In genomic region chr7:131530137-131530536, GRCh38 we compare ENCODE assay signal across 24 cellular contexts. TPM values are rescaled to one million over a fixed set of nuclear protein-coding genes. Genes with fewer than 3 reads are reported as not detected.
DNase-seq lines count a peak whose midpoint lies in the region; ATAC-seq and TF ChIP-seq lines count a peak whose summit lies in the region.
"Had no signal": no experiment of that assay in that cellular context is flagged by ENCODE, and none has a peak within 500 bp of the region (broad histone marks: within the 10 kb centered on the region; RNA-seq: fewer than 3 reads in every experiment).

No MANE protein-coding gene starts in this region.

- H3K23ac ChIP-seq in neuronal stem cell (ENCODE audit: low read depth, low read length, poor library complexity): no peak overlapping the region

- no peak overlapping the region for H2AK5ac ChIP-seq in neuronal stem cell (ENCODE audit: low read depth, low read length)

- no peak for ATAC-seq in left cardiac atrium
- ATAC-seq: HepG2, K562, PC-3 had no signal

- H2AFZ ChIP-seq in neuronal stem cell (ENCODE audit: low read length): no peak overlapping the region

- no peak overlapping the region for H3K14ac ChIP-seq in neuronal stem cell (ENCODE audit: low read length)

- H2BK15ac ChIP-seq in neuronal stem cell (ENCODE audit: low read length): no peak overlapping the region

- H3K9me3 ChIP-seq in endodermal cell (ENCODE audit: control insufficient read depth, low read length) (no peaks in the 10 kb centered on the region), neuronal stem cell (replicated peaks in 1 of 2; ENCODE audit: control insufficient read depth in 2 of 2, insufficient read depth in 1 of 2, low read depth in 1 of 2, low read length in 2 of 2) (peaks cover 0 to 1% of the 10 kb centered on the region in 2 donors), thyroid gland (no peaks in the 10 kb centered on the region)
- H3K9me3 ChIP-seq: SJSA1 had no signal

- H3K4me1 ChIP-seq in endodermal cell (ENCODE audit: control insufficient read depth, insufficient read depth, low read length): peaks cover 7% of the 10 kb centered on the region
- H3K4me1 ChIP-seq in neuronal stem cell (ENCODE audit: control insufficient read depth in 2 of 2, insufficient read depth in 1 of 2, low read depth in 1 of 2, low read length in 2 of 2): peaks cover 0 to 6% of the 10 kb centered on the region in 2 donors
- no peaks in the 10 kb centered on the region for H3K4me1 ChIP-seq in thyroid gland
- H3K4me1 ChIP-seq: SJSA1 had no signal

- peaks cover 51% of the 10 kb centered on the region for H3K36me3 Mint-ChIP-seq in endodermal cell (ENCODE audit: low read depth)

- no peak overlapping the region for H3K4me3 Mint-ChIP-seq in endodermal cell

- no peak overlapping the region for H4K8ac ChIP-seq in neuronal stem cell (ENCODE audit: low read depth, low read length)

- H3K4me2 ChIP-seq in neuronal stem cell (ENCODE audit: insufficient read depth, low read length, poor library complexity, severe bottlenecking): no peak overlapping the region

- H3K27me3 ChIP-seq in endodermal cell (ENCODE audit: control insufficient read depth, insufficient read depth, low read length, poor library complexity, severe bottlenecking) (no peaks in the 10 kb centered on the region), neuronal stem cell (ENCODE audit: control insufficient read depth in 3 of 3, insufficient read depth in 3 of 3, low read depth in 1 of 3, low read length in 3 of 3) (no peaks in the 10 kb centered on the region), thyroid gland (no peaks in the 10 kb centered on the region)
- H3K27me3 ChIP-seq: SJSA1 had no signal

- intact Hi-C loops in cardiac septum (cut with DNase I): no loop called here
- intact Hi-C loops in left cardiac atrium (cut with DNase I): no loop called here
- intact Hi-C loops in thyroid gland (cut with DNase I): no loop called here

- WGBS in endodermal cell (ENCODE audit: insufficient coverage in 1 of 2, insufficient read length in 1 of 2), 2 experiments: 87 to 92% methylated on average over 3 to 6 of the region's 6 CpGs
- no CpG with 5 or more reads among the region's 6 CpGs for WGBS in neuronal stem cell (ENCODE audit: extremely low coverage in 2 of 2, insufficient read length in 2 of 2, insufficient replicate concordance in 1 of 2), 2 donors
- WGBS in thyroid gland, 2 donors: 92 to 97% methylated on average over 5 of the region's 6 CpGs

- H3K4ac ChIP-seq in neuronal stem cell (ENCODE audit: low read length): no peak overlapping the region

- H3K36me3 ChIP-seq in endodermal cell (ENCODE audit: control insufficient read depth, insufficient read depth, low read length) (peaks cover 71% of the 10 kb centered on the region), neuronal stem cell (replicated peaks in 1 of 2; ENCODE audit: control insufficient read depth in 2 of 2, insufficient read depth in 2 of 2, low read length in 2 of 2) (peaks cover 0 to 17% of the 10 kb centered on the region in 2 donors), thyroid gland (no peaks in the 10 kb centered on the region)
- H3K36me3 ChIP-seq: SJSA1 had no signal

- no peak overlapping the region for H4K91ac ChIP-seq in neuronal stem cell (ENCODE audit: low read depth, low read length, poor library complexity)

- H3K9ac ChIP-seq in endodermal cell (ENCODE audit: extremely low read depth, low read length, poor library complexity, severe bottlenecking) (no peak overlapping the region), neuronal stem cell (ENCODE audit: low read depth, low read length, poor library complexity) (peak overlapping the region; percentile 30)

- H2BK5ac ChIP-seq in neuronal stem cell (ENCODE audit: low read length): no peak overlapping the region

- peak overlapping the region; percentile 8 for H3K18ac ChIP-seq in neuronal stem cell (ENCODE audit: low read length)

- H3K4me1 Mint-ChIP-seq in endodermal cell: peaks cover 24% of the 10 kb centered on the region

- TF ChIP-seq POLR2A in thyroid gland (IDR thresholded peaks at IDR 0.05): no peak

- H3K9me3 Mint-ChIP-seq in endodermal cell: no peaks in the 10 kb centered on the region

- no peak overlapping the region for H2BK12ac ChIP-seq in neuronal stem cell (ENCODE audit: low read length)

- peak; percentile 65 for DNase-seq in cardiac septum (ENCODE audit: low spot score)
- DNase-seq in left cardiac atrium: no peak
- no peak for DNase-seq in endodermal cell
- DNase-seq in neuronal stem cell (ENCODE audit: low spot score): no peak
- no peak for DNase-seq in Kasumi-1 (lab: John Stamatoyannopoulos, UW)
- DNase-seq in thyroid gland: no peak
- DNase-seq in stimulated activated CD4-positive, alpha-beta T cell treated with anti-CD3 and anti-CD28 coated beads, Interleukin-2, amount 100 ng/mL, for 48 hours: no peak
- DNase-seq: 8988T, ACHN, Calu3, DMS79 treated with DMSO at 0.1 percent for 48 hours, GF-D8, H7, MV-4-11, NCI-H1105 treated with DMSO at 0.1 percent for 48 hours, NCI-H146, NCI-H1930, NCI-H2107, NCI-H524, NCI-H774, PC-3 had no signal

- H3K79me1 ChIP-seq in neuronal stem cell (ENCODE audit: low read depth, low read length): no peaks in the 10 kb centered on the region

- no peaks in the 10 kb centered on the region for H3K27me3 Mint-ChIP-seq in endodermal cell (ENCODE audit: insufficient read depth)

- no peak overlapping the region for H3K27ac ChIP-seq in endodermal cell (ENCODE audit: low read depth, low read length)
- H3K27ac ChIP-seq in neuronal stem cell (replicated peaks; ENCODE audit: low read length): no peak overlapping the region
- H3K27ac ChIP-seq in thyroid gland: no peak overlapping the region
- H3K27ac ChIP-seq: SJSA1 had no signal

- H3K27ac Mint-ChIP-seq in endodermal cell: peak overlapping the region; percentile 39

- TF ChIP-seq CTCF in endodermal cell (conservative IDR thresholded peaks at IDR 0.05) (no peak), thyroid gland (IDR thresholded peaks at IDR 0.05) (no peak)

- H2BK120ac ChIP-seq in neuronal stem cell (ENCODE audit: low read depth, low read length): no peak overlapping the region

- H3K4me3 ChIP-seq in endodermal cell (ENCODE audit: low read length): no peak overlapping the region
- no peak overlapping the region for H3K4me3 ChIP-seq in neuronal stem cell (ENCODE audit: low read length in 2 of 2)
- no peak overlapping the region for H3K4me3 ChIP-seq in thyroid gland (replicated peaks in 1 of 3)
- H3K4me3 ChIP-seq: K562, SJSA1 had no signal

RNA-seq across cellular contexts. Expression of gene PODXL, which starts 26.3 kb away (rescaled TPM):
- 76.2 TPM for total RNA-seq in cardiac septum
- total RNA-seq in left cardiac atrium: 10 to 100 TPM; 45.0 to 90.7 TPM
- 100 to 1,000 TPM; 523 to 701 TPM for total RNA-seq in endodermal cell
- polyA plus RNA-seq in endodermal cell (2013, experiment 1 of 2): 279 TPM
- 257 TPM for polyA plus RNA-seq in endodermal cell (2013, experiment 2 of 2)
- 42.1 TPM for polyA plus RNA-seq in neuronal stem cell (2013, experiment 1 of 2)
- 42.8 TPM for polyA plus RNA-seq in neuronal stem cell (2013, experiment 2 of 2)
- total RNA-seq in thyroid gland: 100 to 1,000 TPM in 1 of 4 donors, 10 to 100 TPM in 3; 47.7 to 125 (median 56.3) TPM
